20 cellular contexts compared by ENCODE assay signal in the genomic region with DNA sequence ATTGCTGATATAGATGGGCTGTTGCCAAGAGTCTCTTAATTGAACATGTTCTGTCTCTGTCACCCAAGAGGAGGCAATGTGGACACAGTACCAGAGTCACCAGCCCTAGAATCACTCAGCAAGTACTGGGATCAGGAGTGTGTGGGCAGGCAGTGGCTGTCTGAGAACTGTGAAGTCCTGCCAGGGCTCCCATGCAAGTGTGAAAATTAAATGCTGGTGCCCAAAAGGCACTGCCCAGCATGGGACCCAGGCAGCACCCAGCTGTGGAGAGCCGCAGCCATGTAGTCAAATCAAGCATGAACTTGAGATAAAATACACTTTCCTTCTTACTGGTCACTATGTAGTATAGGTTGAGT. TPM values are rescaled to one million over a fixed set of nuclear protein-coding genes. Genes with fewer than 3 reads are reported as not detected.
DNase-seq lines count a peak whose midpoint lies in the region; ATAC-seq and TF ChIP-seq lines count a peak whose summit lies in the region.
"Had no signal": no experiment of that assay in that cellular context is flagged by ENCODE, and none has a peak within 500 bp of the region (broad histone marks: within the 10 kb centered on the region; RNA-seq: fewer than 3 reads in every experiment).

No MANE protein-coding gene starts in this region.

- H3K4me1 ChIP-seq in DND-41 (ENCODE audit: insufficient read depth, low read length) = no peaks in the 10 kb centered on the region
- H3K4me1 ChIP-seq: Peyer's patch had no signal

- POLR2A ChIA-PET in activated CD4-positive, alpha-beta memory T cell treated with anti-CD3 and anti-CD28 coated beads, Interleukin-2, amount 10 ng/mL, durations not matched to agents 7 days and 5 days (lab: Charles Lee) = interaction anchor here (1.0 kb wide), 1 partner anchor 444 kb away, joined by 3 read pairs; no protein-coding TSS in a partner anchor
- POLR2A ChIA-PET in activated CD4-positive, alpha-beta memory T cell treated with anti-CD3 and anti-CD28 coated beads for 36 hours (lab: Charles Lee) = interaction anchor here (1.2 kb wide), 1 partner anchor 20 kb away, joined by 3 read pairs; the partner anchor contains the start of gene HIRA

- no peak overlapping the region for H2AFZ ChIP-seq in DND-41 (ENCODE audit: low read depth, low read length)

- no peaks in the 10 kb centered on the region for H3K9me3 ChIP-seq in DND-41 (ENCODE audit: insufficient read depth, low read length, severe bottlenecking)
- H3K9me3 ChIP-seq: Peyer's patch had no signal

- no peak for DNase-seq in activated CD4-positive, alpha-beta memory T cell treated with anti-CD3 and anti-CD28 coated beads, Interleukin-2, amount 10 ng/mL, durations not matched to agents 7 days and 5 days
- no peak for DNase-seq in activated CD4-positive, alpha-beta memory T cell treated with anti-CD3 and anti-CD28 coated beads for 36 hours
- DNase-seq in DND-41 (no peak), immature natural killer cell (no peak), CD1c-positive myeloid dendritic cell (ENCODE audit: extremely low spot score) (no peak)
- DNase-seq in effector memory CD8-positive, alpha-beta T cell = no peak
- DNase-seq: AML-193; COR-L47; DMS 273 treated with DMSO at 0.1 percent for 48 hours; H9; NCI-H1105; NCI-H1694; NCI-H510A; NCI-H748 treated with DMSO at 0.1 percent for 48 hours; NK-92 treated with Interleukin-12 subunit alpha and Interleukin-12 subunit beta, amount 100 ng/mL, for 24 hours; Peyer's patch had no signal

- H3K27me3 Mint-ChIP-seq in activated CD4-positive, alpha-beta memory T cell treated with anti-CD3 and anti-CD28 coated beads, Interleukin-2, amount 10 ng/mL, durations not matched to agents 7 days and 5 days = no peaks in the 10 kb centered on the region
- H3K27me3 Mint-ChIP-seq in activated CD4-positive, alpha-beta memory T cell treated with anti-CD3 and anti-CD28 coated beads for 36 hours = no peaks in the 10 kb centered on the region
- H3K27me3 Mint-ChIP-seq in effector memory CD8-positive, alpha-beta T cell = no peaks in the 10 kb centered on the region
- peaks cover 0 to 3% (median 0%) of the 10 kb centered on the region in 3 donors for H3K27me3 Mint-ChIP-seq in immature natural killer cell (ENCODE audit: low read depth in 3 of 3)

- peaks cover 43% of the 10 kb centered on the region for H4K20me1 ChIP-seq in DND-41 (ENCODE audit: insufficient read depth, low read length)

- H3K9ac ChIP-seq in DND-41 (ENCODE audit: low read depth, low read length) = no peak overlapping the region

- H3K4me3 Mint-ChIP-seq in activated CD4-positive, alpha-beta memory T cell treated with anti-CD3 and anti-CD28 coated beads, Interleukin-2, amount 10 ng/mL, durations not matched to agents 7 days and 5 days = no peak overlapping the region
- H3K4me3 Mint-ChIP-seq in activated CD4-positive, alpha-beta memory T cell treated with anti-CD3 and anti-CD28 coated beads for 36 hours = no peak overlapping the region
- H3K4me3 Mint-ChIP-seq in effector memory CD8-positive, alpha-beta T cell = no peak overlapping the region
- H3K4me3 Mint-ChIP-seq in immature natural killer cell = peak overlapping the region in 2 of 5 donors; percentile 16 to 20
- H3K4me3 Mint-ChIP-seq: H9 had no signal

- ATAC-seq in DND-41 (ENCODE audit: insufficient read depth, low read depth) (no peak), GM21360 (IDR thresholded peaks at IDR 0.05; ENCODE audit: unreplicated experiment) (no peak), HG02588 (IDR thresholded peaks at IDR 0.05; ENCODE audit: unreplicated experiment) (no peak)
- ATAC-seq in effector memory CD8-positive, alpha-beta T cell (replicated peaks) = no peak

- H3K4me3 ChIP-seq in DND-41 (ENCODE audit: low read depth in 1 of 2, low read length in 2 of 2) = no peak overlapping the region
- H3K4me3 ChIP-seq: Peyer's patch had no signal

- H3K36me3 Mint-ChIP-seq in activated CD4-positive, alpha-beta memory T cell treated with anti-CD3 and anti-CD28 coated beads, Interleukin-2, amount 10 ng/mL, durations not matched to agents 7 days and 5 days (ENCODE audit: low read depth) = peaks cover 44% of the 10 kb centered on the region
- peaks cover 30% of the 10 kb centered on the region for H3K36me3 Mint-ChIP-seq in activated CD4-positive, alpha-beta memory T cell treated with anti-CD3 and anti-CD28 coated beads for 36 hours
- H3K36me3 Mint-ChIP-seq in effector memory CD8-positive, alpha-beta T cell (ENCODE audit: insufficient read depth) = peaks cover 30% of the 10 kb centered on the region
- H3K36me3 Mint-ChIP-seq in immature natural killer cell = peaks cover 5 to 24% (median 8%) of the 10 kb centered on the region in 3 donors

- H3K4me1 Mint-ChIP-seq in activated CD4-positive, alpha-beta memory T cell treated with anti-CD3 and anti-CD28 coated beads, Interleukin-2, amount 10 ng/mL, durations not matched to agents 7 days and 5 days = peaks cover 19% of the 10 kb centered on the region
- H3K4me1 Mint-ChIP-seq in activated CD4-positive, alpha-beta memory T cell treated with anti-CD3 and anti-CD28 coated beads for 36 hours (ENCODE audit: low read depth) = peaks cover 15% of the 10 kb centered on the region
- peaks cover 33 to 45% of the 10 kb centered on the region in 2 donors for H3K4me1 Mint-ChIP-seq in effector memory CD8-positive, alpha-beta T cell (ENCODE audit: low read depth in 2 of 2)
- H3K4me1 Mint-ChIP-seq in immature natural killer cell = peaks cover 54 to 80% of the 10 kb centered on the region in 2 donors

- intact Hi-C loops in activated CD4-positive, alpha-beta memory T cell treated with anti-CD3 and anti-CD28 coated beads for 36 hours (cut with micrococcal nuclease) = no loop called here

- CTCF ChIA-PET in activated CD4-positive, alpha-beta memory T cell treated with anti-CD3 and anti-CD28 coated beads, Interleukin-2, amount 10 ng/mL, durations not matched to agents 7 days and 5 days (lab: Charles Lee) = interaction anchor here (1.0 to 1.4 kb wide), 2 partner anchors 33 to 66 kb away, joined by 3 read pairs; no protein-coding TSS in a partner anchor
- CTCF ChIA-PET in activated CD4-positive, alpha-beta memory T cell treated with anti-CD3 and anti-CD28 coated beads for 36 hours (lab: Charles Lee) = no interaction called here

- H3K79me2 ChIP-seq in DND-41 (ENCODE audit: insufficient read depth, low read length) = peaks cover 78% of the 10 kb centered on the region

- H3K9me3 Mint-ChIP-seq in activated CD4-positive, alpha-beta memory T cell treated with anti-CD3 and anti-CD28 coated beads, Interleukin-2, amount 10 ng/mL, durations not matched to agents 7 days and 5 days = no peaks in the 10 kb centered on the region
- H3K9me3 Mint-ChIP-seq in activated CD4-positive, alpha-beta memory T cell treated with anti-CD3 and anti-CD28 coated beads for 36 hours = no peaks in the 10 kb centered on the region
- no peaks in the 10 kb centered on the region for H3K9me3 Mint-ChIP-seq in effector memory CD8-positive, alpha-beta T cell
- no peaks in the 10 kb centered on the region for H3K9me3 Mint-ChIP-seq in immature natural killer cell
- H3K9me3 Mint-ChIP-seq: H9 had no signal

- peak overlapping the region; percentile 26 for H3K27ac Mint-ChIP-seq in activated CD4-positive, alpha-beta memory T cell treated with anti-CD3 and anti-CD28 coated beads, Interleukin-2, amount 10 ng/mL, durations not matched to agents 7 days and 5 days
- H3K27ac Mint-ChIP-seq in activated CD4-positive, alpha-beta memory T cell treated with anti-CD3 and anti-CD28 coated beads for 36 hours = no peak overlapping the region
- peak overlapping the region; percentile 53 to 94 for H3K27ac Mint-ChIP-seq in effector memory CD8-positive, alpha-beta T cell
- H3K27ac Mint-ChIP-seq in immature natural killer cell = peak overlapping the region; percentile 66 to 96 (median 77)

- no peak for TF ChIP-seq CTCF in DND-41 (IDR thresholded peaks at IDR 0.05; ENCODE audit: borderline replicate concordance, extremely low read depth, low read length, poor library complexity, severe bottlenecking)

- peaks cover 67% of the 10 kb centered on the region for H3K36me3 ChIP-seq in DND-41 (ENCODE audit: insufficient read depth, low read length)

- H3K4me2 ChIP-seq in DND-41 (ENCODE audit: insufficient read depth, low read length) = no peak overlapping the region

- H3K27me3 ChIP-seq in DND-41 (ENCODE audit: insufficient read depth, low read length, poor library complexity) = no peaks in the 10 kb centered on the region
- H3K27me3 ChIP-seq: Peyer's patch had no signal

- peak overlapping the region; percentile 12; the same call in 1 of the 2 replicates for H3K27ac ChIP-seq in DND-41 (ENCODE audit: low read length)
- H3K27ac ChIP-seq: 22Rv1, C4-2B, Peyer's patch had no signal

RNA-seq across cellular contexts. Expression of gene HIRA, which starts 19.9 kb away (rescaled TPM):
- total RNA-seq in activated CD4-positive, alpha-beta memory T cell treated with anti-CD3 and anti-CD28 coated beads, Interleukin-2, amount 10 ng/mL, durations not matched to agents 7 days and 5 days = 10 to 100 TPM; 52.0 to 52.8 TPM
- 10 to 100 TPM; 28.3 to 30.6 TPM for total RNA-seq in activated CD4-positive, alpha-beta memory T cell treated with anti-CD3 and anti-CD28 coated beads for 36 hours
- polyA plus RNA-seq in immature natural killer cell = 10 to 100 TPM in 1 of 3 donors, 1 to 10 TPM in 2; 4.3 to 11.5 (median 5.2) TPM

RNA-seq across cellular contexts. Expression of gene MRPL40, which starts 20.7 kb away (rescaled TPM):
- total RNA-seq in activated CD4-positive, alpha-beta memory T cell treated with anti-CD3 and anti-CD28 coated beads, Interleukin-2, amount 10 ng/mL, durations not matched to agents 7 days and 5 days = 10 to 100 TPM; 22.4 to 24.6 TPM
- total RNA-seq in activated CD4-positive, alpha-beta memory T cell treated with anti-CD3 and anti-CD28 coated beads for 36 hours = 10 to 100 TPM; 36.5 to 38.5 TPM
- 10 to 100 TPM; 64.7 to 85.1 (median 77.9) TPM for polyA plus RNA-seq in immature natural killer cell

RNA-seq across cellular contexts. Expression of gene C22orf39, which starts 35.8 kb away (rescaled TPM):
- total RNA-seq in activated CD4-positive, alpha-beta memory T cell treated with anti-CD3 and anti-CD28 coated beads, Interleukin-2, amount 10 ng/mL, durations not matched to agents 7 days and 5 days = 10 to 100 TPM; 31.8 to 32.9 TPM
- total RNA-seq in activated CD4-positive, alpha-beta memory T cell treated with anti-CD3 and anti-CD28 coated beads for 36 hours = 10 to 100 TPM; 23.3 to 23.5 TPM
- polyA plus RNA-seq in immature natural killer cell = 10 to 100 TPM; 67.8 to 75.5 (median 71.0) TPM
